8 cellular contexts compared by ENCODE assay signal in the genomic region with DNA sequence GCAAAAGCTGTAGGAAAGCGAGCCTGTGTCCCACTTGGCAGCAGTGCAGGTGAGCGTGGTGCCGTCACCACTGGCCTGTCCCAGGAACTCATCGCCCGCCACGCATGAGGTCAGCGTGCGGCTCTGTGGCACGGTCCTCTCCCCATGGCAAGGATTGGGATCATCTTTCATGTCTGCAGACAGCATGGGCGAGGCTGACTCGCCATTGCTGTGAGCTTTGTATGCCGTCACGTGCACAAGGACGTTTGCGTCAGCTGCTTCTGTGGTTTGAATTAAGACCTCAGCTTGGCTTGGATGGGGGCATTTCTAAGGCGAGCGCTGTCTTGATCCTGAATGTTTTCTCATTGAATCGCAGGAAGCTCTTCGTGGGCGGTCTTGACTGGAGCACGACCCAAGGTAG. TPM values are rescaled to one million over a fixed set of nuclear protein-coding genes. Genes with fewer than 3 reads are reported as not detected.
DNase-seq lines count a peak whose midpoint lies in the region; ATAC-seq and TF ChIP-seq lines count a peak whose summit lies in the region.
"Had no signal": no experiment of that assay in that cellular context is flagged by ENCODE, and none has a peak within 500 bp of the region (broad histone marks: within the 10 kb centered on the region; RNA-seq: fewer than 3 reads in every experiment).

No MANE protein-coding gene starts in this region.

- H3K27ac Mint-ChIP-seq in Caco-2 (ENCODE audit: unreplicated experiment) = peak overlapping the region; percentile 21
- peak overlapping the region; percentile 98 for H3K27ac Mint-ChIP-seq in chondrocyte (ENCODE audit: unreplicated experiment)
- peak overlapping the region in 9 of 10 donors; percentile 14 to 95 (median 57) for H3K27ac Mint-ChIP-seq in naive thymus-derived CD8-positive, alpha-beta T cell
- no peak overlapping the region for H3K27ac Mint-ChIP-seq in stimulated activated memory B cell treated with anti-CD40 and anti-IgM and Interleukin-4, amounts not matched to agents 10 μg/mL and 1 μg/mL and 100 μg/mL, for 72 hours

- peaks cover 18% of the 10 kb centered on the region for H3K4me1 ChIP-seq in Caco-2

- H3K27me3 Mint-ChIP-seq in Caco-2 (ENCODE audit: insufficient read depth, unreplicated experiment) (no peaks in the 10 kb centered on the region), chondrocyte (ENCODE audit: low read depth) (no peaks in the 10 kb centered on the region)
- H3K27me3 Mint-ChIP-seq in naive thymus-derived CD8-positive, alpha-beta T cell = no peaks in the 10 kb centered on the region
- H3K27me3 Mint-ChIP-seq in stimulated activated memory B cell treated with anti-CD40 and anti-IgM and Interleukin-4, amounts not matched to agents 10 μg/mL and 1 μg/mL and 100 μg/mL, for 72 hours = no peaks in the 10 kb centered on the region

- peaks cover 3% of the 10 kb centered on the region for H3K36me3 ChIP-seq in Caco-2 (ENCODE audit: control insufficient read depth, insufficient read depth, low read length)

- H3K4me3 Mint-ChIP-seq in Caco-2 (ENCODE audit: unreplicated experiment) = no peak overlapping the region
- H3K4me3 Mint-ChIP-seq in chondrocyte (ENCODE audit: unreplicated experiment) = no peak overlapping the region
- peak overlapping the region in 3 of 10 donors; percentile 15 to 45 (median 39) for H3K4me3 Mint-ChIP-seq in naive thymus-derived CD8-positive, alpha-beta T cell
- no peak overlapping the region for H3K4me3 Mint-ChIP-seq in stimulated activated memory B cell treated with anti-CD40 and anti-IgM and Interleukin-4, amounts not matched to agents 10 μg/mL and 1 μg/mL and 100 μg/mL, for 72 hours

- no peak overlapping the region for H3K4me3 ChIP-seq in Caco-2 (ENCODE audit: low read depth, low read length)

- no peak for DNase-seq in Caco-2
- no peak for DNase-seq in chondrocyte (ENCODE audit: low spot score)
- no peak for DNase-seq in naive thymus-derived CD8-positive, alpha-beta T cell
- no peak for DNase-seq in HK-2 (ENCODE audit: unreplicated experiment)
- no peak for DNase-seq in SK-N-DZ (ENCODE audit: low spot score)
- DNase-seq: activated gamma-delta T cell, NCI-H446 had no signal

- CTCF ChIA-PET in Caco-2 (lab: Charles Lee) = no interaction called here

- H3K9me3 ChIP-seq in Caco-2 = no peaks in the 10 kb centered on the region

- no peaks in the 10 kb centered on the region for H3K9me3 Mint-ChIP-seq in Caco-2 (ENCODE audit: unreplicated experiment)
- H3K9me3 Mint-ChIP-seq in chondrocyte (ENCODE audit: low read depth) = no peaks in the 10 kb centered on the region
- H3K9me3 Mint-ChIP-seq in naive thymus-derived CD8-positive, alpha-beta T cell = no peaks in the 10 kb centered on the region
- H3K9me3 Mint-ChIP-seq in stimulated activated memory B cell treated with anti-CD40 and anti-IgM and Interleukin-4, amounts not matched to agents 10 μg/mL and 1 μg/mL and 100 μg/mL, for 72 hours = no peaks in the 10 kb centered on the region

- peaks cover 7% of the 10 kb centered on the region for H3K4me1 Mint-ChIP-seq in Caco-2 (ENCODE audit: low read depth, unreplicated experiment)
- peaks cover 35% of the 10 kb centered on the region for H3K4me1 Mint-ChIP-seq in chondrocyte (ENCODE audit: low read depth)
- peaks cover 17 to 57% (median 47%) of the 10 kb centered on the region in 4 donors for H3K4me1 Mint-ChIP-seq in naive thymus-derived CD8-positive, alpha-beta T cell
- H3K4me1 Mint-ChIP-seq in stimulated activated memory B cell treated with anti-CD40 and anti-IgM and Interleukin-4, amounts not matched to agents 10 μg/mL and 1 μg/mL and 100 μg/mL, for 72 hours = peaks cover 49% of the 10 kb centered on the region

- ATAC-seq in naive thymus-derived CD8-positive, alpha-beta T cell = no peak
- no peak for ATAC-seq in stimulated activated memory B cell treated with anti-CD40 and anti-IgM and Interleukin-4, amounts not matched to agents 10 μg/mL and 1 μg/mL and 100 μg/mL, for 72 hours

- POLR2A ChIA-PET in Caco-2 (lab: Charles Lee) = no interaction called here
- POLR2A ChIA-PET in naive thymus-derived CD8-positive, alpha-beta T cell (lab: Charles Lee) = interaction anchor here (1.4 to 2.1 kb wide), 3 partner anchors 8 to 15 kb away, joined by 3 to 6 read pairs (median 3); no protein-coding TSS in a partner anchor

- no TSS peak for BruUV-seq in Caco-2 (replicated peaks; lab: Mats Ljungman, UMichigan)

- no peaks in the 10 kb centered on the region for H3K27me3 ChIP-seq in Caco-2 (replicated peaks; ENCODE audit: control insufficient read depth, insufficient read depth, low read length)

- intact Hi-C loops in Caco-2 (cut with micrococcal nuclease; ENCODE audit: unreplicated experiment) = no loop called here

- no peak for TF ChIP-seq CTCF in Caco-2 (IDR thresholded peaks at IDR 0.05; ENCODE audit: insufficient read depth in 1 of 2, low read depth in 1 of 2, low read length in 1 of 2, severe bottlenecking in 1 of 2, unreplicated experiment in 1 of 2)
- TF ChIP-seq CTCF in chondrocyte (IDR thresholded peaks at IDR 0.05) = no peak

- peaks cover 73% of the 10 kb centered on the region for H3K36me3 Mint-ChIP-seq in Caco-2 (ENCODE audit: insufficient read depth, unreplicated experiment)
- peaks cover 8% of the 10 kb centered on the region for H3K36me3 Mint-ChIP-seq in chondrocyte (ENCODE audit: low read depth)
- H3K36me3 Mint-ChIP-seq in naive thymus-derived CD8-positive, alpha-beta T cell = peaks cover 0 to 71% (median 9%) of the 10 kb centered on the region in 3 donors
- peaks cover 35% of the 10 kb centered on the region for H3K36me3 Mint-ChIP-seq in stimulated activated memory B cell treated with anti-CD40 and anti-IgM and Interleukin-4, amounts not matched to agents 10 μg/mL and 1 μg/mL and 100 μg/mL, for 72 hours

RNA-seq across cellular contexts. Expression of gene DAZAP1, which starts 9.8 kb away (rescaled TPM):
- total RNA-seq in Caco-2 (2022) (165 and 180 TPM in 2 replicates), chondrocyte (81.1 to 88.0 TPM (median 82.5 TPM) in 3 replicates)
- total RNA-seq in naive thymus-derived CD8-positive, alpha-beta T cell = 100 to 1,000 TPM; 166 TPM
- 1 to 10 TPM; 5.9 to 8.5 (median 7.5) TPM for polyA plus RNA-seq in naive thymus-derived CD8-positive, alpha-beta T cell
- 169 and 201 TPM in 2 replicates for polyA plus RNA-seq in SK-N-DZ (2014; cell fraction: cytosol; rRNA removed)
- 133 and 197 TPM in 2 replicates for polyA plus RNA-seq in SK-N-DZ (2014; cell fraction: nucleus; rRNA removed)

RNA-seq across cellular contexts. Expression of gene GAMT, which starts 15.8 kb away (rescaled TPM):
- 67.3 and 75.7 TPM in 2 replicates for total RNA-seq in Caco-2 (2022)
- total RNA-seq in chondrocyte = 30.1 to 34.3 TPM (median 32.5 TPM) in 3 replicates
- 10 to 100 TPM; 14.0 to 18.0 TPM for total RNA-seq in naive thymus-derived CD8-positive, alpha-beta T cell
- 10 to 100 TPM; 29.4 to 33.6 (median 30.7) TPM for polyA plus RNA-seq in naive thymus-derived CD8-positive, alpha-beta T cell
- 103 and 115 TPM in 2 replicates for polyA plus RNA-seq in SK-N-DZ (2014; cell fraction: cytosol; rRNA removed)
- 76.5 and 79.9 TPM in 2 replicates for polyA plus RNA-seq in SK-N-DZ (2014; cell fraction: nucleus; rRNA removed)

RNA-seq across cellular contexts. Expression of gene RPS15, which starts 21.1 kb away (rescaled TPM):
- total RNA-seq in Caco-2 (2022) (1,192 and 1,341 TPM in 2 replicates), chondrocyte (614 to 734 TPM (median 636 TPM) in 3 replicates)
- 1,000 to 10,000 TPM; 1,886 to 1,928 TPM for total RNA-seq in naive thymus-derived CD8-positive, alpha-beta T cell
- polyA plus RNA-seq in naive thymus-derived CD8-positive, alpha-beta T cell = 1,000 to 10,000 TPM; 3,438 to 4,304 (median 3,489) TPM
- polyA plus RNA-seq in SK-N-DZ (2014; cell fraction: cytosol; rRNA removed) = 4,048 and 6,099 TPM in 2 replicates
- polyA plus RNA-seq in SK-N-DZ (2014; cell fraction: nucleus; rRNA removed) = 3,447 and 8,602 TPM in 2 replicates

RNA-seq across cellular contexts. Expression of gene APC2, which starts 32.8 kb away (rescaled TPM):
- 9.5 and 11.3 TPM in 2 replicates for total RNA-seq in Caco-2 (2022)
- total RNA-seq in chondrocyte = 1.4 to 3.9 TPM (median 3.9 TPM) in 3 replicates
- under 1 TPM; 0.08 to 0.29 TPM for total RNA-seq in naive thymus-derived CD8-positive, alpha-beta T cell
- not detected for polyA plus RNA-seq in naive thymus-derived CD8-positive, alpha-beta T cell
- polyA plus RNA-seq in SK-N-DZ (2014; cell fraction: cytosol; rRNA removed) = 17.3 and 18.1 TPM in 2 replicates
- 27.4 and 32.2 TPM in 2 replicates for polyA plus RNA-seq in SK-N-DZ (2014; cell fraction: nucleus; rRNA removed)

RNA-seq across cellular contexts. Expression of gene NDUFS7, which starts 33.4 kb away (rescaled TPM):
- total RNA-seq in Caco-2 (2022) (111 and 114 TPM in 2 replicates), chondrocyte (57.3 to 66.1 TPM (median 57.8 TPM) in 3 replicates)
- 10 to 100 TPM; 65.3 to 74.3 TPM for total RNA-seq in naive thymus-derived CD8-positive, alpha-beta T cell
- 100 to 1,000 TPM; 211 to 233 (median 215) TPM for polyA plus RNA-seq in naive thymus-derived CD8-positive, alpha-beta T cell
- polyA plus RNA-seq in SK-N-DZ (2014; cell fraction: cytosol; rRNA removed) = 265 and 282 TPM in 2 replicates
- 151 and 255 TPM in 2 replicates for polyA plus RNA-seq in SK-N-DZ (2014; cell fraction: nucleus; rRNA removed)
